Comparison of ENCODE assay signal across 9 cellular contexts in the genomic region with DNA sequence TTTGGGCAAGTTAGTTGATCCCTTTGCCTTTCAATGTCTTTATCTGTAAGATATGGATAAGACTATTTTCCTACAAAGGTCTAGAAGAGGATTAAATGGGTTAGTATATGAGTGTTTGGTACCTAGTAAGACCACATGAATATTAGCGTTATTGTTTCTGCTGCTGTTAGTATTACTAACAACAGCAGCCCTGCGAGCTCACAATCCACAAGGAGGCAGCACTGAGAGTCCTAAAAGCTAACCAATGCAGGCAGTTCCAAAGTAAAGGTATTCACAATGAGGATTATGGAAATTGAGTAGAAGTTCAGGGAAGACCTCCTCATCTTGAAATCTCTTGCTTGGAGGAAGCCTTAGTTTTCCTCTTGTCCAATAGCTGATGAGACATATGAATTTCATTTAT.
A peak's percentile ranks its signal among the peaks of the same experiment; 100 is the strongest.
DNase-seq lines count a peak whose midpoint lies in the region; ATAC-seq and TF ChIP-seq lines count a peak whose summit lies in the region.
"Had no signal": no experiment of that assay in that cellular context is flagged by ENCODE, and none has a peak within 500 bp of the region (broad histone marks: within the 10 kb centered on the region; RNA-seq: fewer than 3 reads in every experiment).

No MANE protein-coding gene starts in this region.

- intact Hi-C loops in MCF 10A (cut with micrococcal nuclease), result no loop called here
- intact Hi-C loops in breast epithelium (cut with DNase I; ENCODE audit: low total_unique reads), result no loop called here

- no peaks in the 10 kb centered on the region for H3K4me1 ChIP-seq in breast epithelium

- no peaks in the 10 kb centered on the region for H3K27me3 Mint-ChIP-seq in MCF 10A (ENCODE audit: insufficient read depth, unreplicated experiment)
- no peaks in the 10 kb centered on the region for H3K27me3 Mint-ChIP-seq in endothelial cell (ENCODE audit: unreplicated experiment)

- no peaks in the 10 kb centered on the region for H3K27me3 ChIP-seq in breast epithelium

- ATAC-seq in GM21717 (IDR thresholded peaks at IDR 0.05; ENCODE audit: unreplicated experiment), result no peak
- ATAC-seq in HG02870 (IDR thresholded peaks at IDR 0.05; ENCODE audit: unreplicated experiment), result no peak

- H3K4me3 Mint-ChIP-seq in MCF 10A (ENCODE audit: unreplicated experiment) (no peak overlapping the region), endothelial cell (ENCODE audit: unreplicated experiment) (no peak overlapping the region)

- CTCF ChIA-PET in MCF 10A (lab: Yijun Ruan, JAX), result interaction anchor here (0.6 to 2.0 kb wide), 4 partner anchors 23 to 268 kb away, joined by 3 to 4 read pairs (median 4); no protein-coding TSS in a partner anchor

- H3K27ac Mint-ChIP-seq in MCF 10A (ENCODE audit: low read depth, unreplicated experiment) (no peak overlapping the region), endothelial cell (ENCODE audit: unreplicated experiment) (no peak overlapping the region)

- POLR2A ChIA-PET in MCF 10A (lab: Yijun Ruan, JAX), result no interaction called here

- H3K27ac ChIP-seq in breast epithelium, result no peak overlapping the region

- TF ChIP-seq CTCF in MCF 10A (IDR thresholded peaks at IDR 0.05; ENCODE audit: unreplicated experiment) (peak; percentile 46), breast epithelium (IDR thresholded peaks at IDR 0.05) (no peak), endothelial cell (IDR thresholded peaks at IDR 0.05; ENCODE audit: unreplicated experiment) (peak; percentile 42)

- H3K36me3 Mint-ChIP-seq in MCF 10A (ENCODE audit: insufficient read depth, unreplicated experiment), result no peaks in the 10 kb centered on the region
- H3K36me3 Mint-ChIP-seq in endothelial cell (ENCODE audit: low read depth, unreplicated experiment), result no peaks in the 10 kb centered on the region

- H3K4me1 Mint-ChIP-seq in MCF 10A (ENCODE audit: insufficient read depth, unreplicated experiment) (no peaks in the 10 kb centered on the region), endothelial cell (ENCODE audit: unreplicated experiment) (no peaks in the 10 kb centered on the region)

- BruUV-seq in MCF 10A (replicated peaks; lab: Mats Ljungman, UMichigan), result no TSS peak

- H3K36me3 ChIP-seq in breast epithelium, result no peaks in the 10 kb centered on the region

- DNase-seq in MCF 10A (ENCODE audit: unreplicated experiment) (peak; percentile 43), breast epithelium (ENCODE audit: low spot score in 2 of 2) (no peak), NCI-H1694 (lab: John Stamatoyannopoulos, UW) (peak; percentile 36), endothelial cell (ENCODE audit: low spot score) (peak; percentile 34), superior temporal gyrus (ENCODE audit: extremely low spot score) (peak; percentile 69), NCI-H774 (lab: John Stamatoyannopoulos, UW) (no peak)
- DNase-seq: Calu3 had no signal

- H3K4me3 ChIP-seq in breast epithelium, result no peak overlapping the region

- no peak for TF ChIP-seq POLR2A in breast epithelium (IDR thresholded peaks at IDR 0.05)

- no peaks in the 10 kb centered on the region for H3K9me3 ChIP-seq in breast epithelium

- no peaks in the 10 kb centered on the region for H3K9me3 Mint-ChIP-seq in MCF 10A (ENCODE audit: unreplicated experiment)
- H3K9me3 Mint-ChIP-seq in endothelial cell (ENCODE audit: unreplicated experiment), result no peaks in the 10 kb centered on the region

Comparison
In these comparisons a context has a peak if more than half of its experiments do, and no peak if none do; other contexts are left out.
1. DNase-seq: peak in MCF 10A (single experiment), NCI-H1694 (single experiment), endothelial cell (single experiment) and superior temporal gyrus (single experiment); none in breast epithelium (0 of 2) and NCI-H774 (single experiment).
2. CTCF ChIP-seq: peak in MCF 10A (single experiment) and endothelial cell (single experiment); none in breast epithelium (0 of 3).